Comparison of ENCODE assay signal across 8 cellular contexts in genomic region chr3:46934508-46935167, GRCh38. TPM values are rescaled to one million over a fixed set of nuclear protein-coding genes. Genes with fewer than 3 reads are reported as not detected.
DNase-seq lines count a peak whose midpoint lies in the region; ATAC-seq and TF ChIP-seq lines count a peak whose summit lies in the region.

No MANE protein-coding gene starts in this region.

- H3K27me3 ChIP-seq in HL-60 (ENCODE audit: insufficient read depth, poor library complexity, severe bottlenecking) (no peaks in the 10 kb centered on the region), adipocyte (replicated peaks; ENCODE audit: control insufficient read depth, insufficient read depth, low read length) (no peaks in the 10 kb centered on the region), right atrium auricular region (no peaks in the 10 kb centered on the region), smooth muscle cell (ENCODE audit: low read depth) (no peaks in the 10 kb centered on the region)

- peak overlapping the region; percentile 59 for H3K4me2 ChIP-seq in smooth muscle cell

- peaks cover 92% of the 10 kb centered on the region for H4K20me1 ChIP-seq in smooth muscle cell (ENCODE audit: low read depth)

- no peak overlapping the region for H3K4me3 ChIP-seq in HL-60 (replicated peaks; ENCODE audit: insufficient read depth, low read length)
- H3K4me3 ChIP-seq in adipocyte (ENCODE audit: low read length): peak overlapping the region; percentile 44
- H3K4me3 ChIP-seq in right atrium auricular region: no peak overlapping the region
- no peak overlapping the region for H3K4me3 ChIP-seq in smooth muscle cell

- ATAC-seq in GM19463 (IDR thresholded peaks at IDR 0.05; ENCODE audit: unreplicated experiment) (no peak), GM21717 (IDR thresholded peaks at IDR 0.05; ENCODE audit: unreplicated experiment) (no peak)

- DNase-seq in HL-60 (ENCODE audit: low read depth in 1 of 2, low spot score in 1 of 2) (no peak), adipocyte (ENCODE audit: low read depth) (peak; percentile 25), right atrium auricular region (ENCODE audit: low spot score) (no peak), smooth muscle cell (lab: John Stamatoyannopoulos, UW; ENCODE audit: unreplicated experiment) (no peak), HPDE6-E6E7 (ENCODE audit: extremely low spot score) (no peak), NCI-H748 (lab: John Stamatoyannopoulos, UW; ENCODE audit: unreplicated experiment) (no peak)

- H3K36me3 ChIP-seq in adipocyte (ENCODE audit: control insufficient read depth, insufficient read depth, low read length, severe bottlenecking): peaks cover 20% of the 10 kb centered on the region
- H3K36me3 ChIP-seq in right atrium auricular region: peaks cover 13% of the 10 kb centered on the region
- no peaks in the 10 kb centered on the region for H3K36me3 ChIP-seq in smooth muscle cell (ENCODE audit: low read depth)

- H3K9ac ChIP-seq in adipocyte (ENCODE audit: low read length) (peak overlapping the region; percentile 42), smooth muscle cell (ENCODE audit: low read depth) (no peak overlapping the region)

- H3K9me3 ChIP-seq in adipocyte (ENCODE audit: control insufficient read depth, low read length): no peaks in the 10 kb centered on the region
- no peaks in the 10 kb centered on the region for H3K9me3 ChIP-seq in right atrium auricular region
- H3K9me3 ChIP-seq in smooth muscle cell (replicated peaks; ENCODE audit: low read depth): no peaks in the 10 kb centered on the region

- WGBS in smooth muscle cell (ENCODE audit: low lambda C conversion rate): 86% methylated on average over 8 of the region's 8 CpGs

- peak overlapping the region; percentile 61 for H3K27ac ChIP-seq in HL-60 (replicated peaks)
- peak overlapping the region; percentile 85 to 91 for H3K27ac ChIP-seq in right atrium auricular region
- peak overlapping the region; percentile 67 for H3K27ac ChIP-seq in smooth muscle cell (ENCODE audit: low read depth)

- no peak overlapping the region for H2AFZ ChIP-seq in smooth muscle cell (ENCODE audit: low read depth)

- TF ChIP-seq CTCF in HL-60 (IDR thresholded peaks at IDR 0.05; ENCODE audit: insufficient read depth, low read length) (no peak), right atrium auricular region (IDR thresholded peaks at IDR 0.05) (no peak), smooth muscle cell (IDR thresholded peaks at IDR 0.05; ENCODE audit: borderline replicate concordance, insufficient read depth, poor library complexity, severe bottlenecking) (no peak)

- peaks cover 10% of the 10 kb centered on the region for H3F3A ChIP-seq in smooth muscle cell (ENCODE audit: low read depth)

- H3K79me2 ChIP-seq in smooth muscle cell (ENCODE audit: low read depth): peaks cover 46% of the 10 kb centered on the region

- peaks cover 74% of the 10 kb centered on the region for H3K4me1 ChIP-seq in adipocyte (ENCODE audit: control insufficient read depth, insufficient read depth, low read length)
- peaks cover 0 to 97% of the 10 kb centered on the region in 2 donors for H3K4me1 ChIP-seq in right atrium auricular region
- H3K4me1 ChIP-seq in smooth muscle cell (ENCODE audit: low read depth): peaks cover 13% of the 10 kb centered on the region

RNA-seq across cellular contexts. Expression of gene CCDC12, which starts 41.9 kb away (rescaled TPM):
- 10 to 100 TPM; 27.5 to 38.6 TPM for total RNA-seq in right atrium auricular region
- total RNA-seq in smooth muscle cell: 12.5 and 23.9 TPM in 2 replicates
- polyA plus RNA-seq in smooth muscle cell: 52.4 and 69.0 TPM in 2 replicates

RNA-seq across cellular contexts. Expression of gene NBEAL2, which starts 44.8 kb away (rescaled TPM):
- total RNA-seq in right atrium auricular region: 10 to 100 TPM in 1 of 2 donors, 1 to 10 TPM in 1; 7.5 to 15.3 TPM
- total RNA-seq in smooth muscle cell: 11.0 and 11.9 TPM in 2 replicates
- polyA plus RNA-seq in smooth muscle cell: 4.1 and 26.8 TPM in 2 replicates

RNA-seq across cellular contexts. Expression of gene PTH1R, which starts 57.1 kb away (rescaled TPM):
- total RNA-seq in right atrium auricular region (10 to 100 TPM in 1 of 2 donors, 1 to 10 TPM in 1; 7.2 to 10.1 TPM), smooth muscle cell (15.4 and 17.7 TPM in 2 replicates)
- polyA plus RNA-seq in smooth muscle cell: 39.2 and 50.6 TPM in 2 replicates
